In genomic region chr1:70222716-70223235, GRCh38 we compare ENCODE assay signal across 8 cellular contexts. TPM values are rescaled to one million over a fixed set of nuclear protein-coding genes. Genes with fewer than 3 reads are reported as not detected.
DNase-seq lines count a peak whose midpoint lies in the region; ATAC-seq, FAIRE-seq and TF ChIP-seq lines count a peak whose summit lies in the region.

No MANE protein-coding gene starts in this region.

- H3K9me3 ChIP-seq in kidney (ENCODE audit: control insufficient read depth in 1 of 2, low read length in 2 of 2): no peaks in the 10 kb centered on the region
- no peaks in the 10 kb centered on the region for H3K9me3 ChIP-seq in transverse colon

- CTCF ChIA-PET in activated naive CD4-positive, alpha-beta T cell treated with anti-CD3 and anti-CD28 coated beads for 36 hours (lab: Charles Lee): interaction anchor here (1.0 kb wide), 1 partner anchor 10 kb away, joined by 3 read pairs; no protein-coding TSS in a partner anchor

- TF ChIP-seq CTCF in kidney (IDR thresholded peaks at IDR 0.05; ENCODE audit: borderline replicate concordance, extremely low read depth, insufficient read depth) (no peak), transverse colon (IDR thresholded peaks at IDR 0.05) (no peak)

- FAIRE-seq in kidney (lab: Jason Lieb, UNC): no peak

- WGBS in transverse colon (ENCODE audit: low coverage in 1 of 2), 2 donors: 11 to 23% methylated on average over 3 of the region's 3 CpGs

- TF ChIP-seq POLR2A in transverse colon (IDR thresholded peaks at IDR 0.05): no peak

- peaks cover 4 to 12% of the 10 kb centered on the region in 2 donors for H3K36me3 ChIP-seq in kidney (ENCODE audit: control insufficient read depth in 1 of 2, insufficient read depth in 2 of 2, low read length in 2 of 2)
- no peaks in the 10 kb centered on the region for H3K36me3 ChIP-seq in transverse colon

- H3K27ac ChIP-seq in kidney (ENCODE audit: low read depth in 2 of 2, low read length in 2 of 2) (peak overlapping the region in 1 of 2 donors; percentile 3), transverse colon (peak overlapping the region; percentile 94 to 99 (median 98))

- H3K9ac ChIP-seq in kidney (ENCODE audit: low read length in 2 of 2): peak overlapping the region; percentile 24 to 46

- H3K36me3 Mint-ChIP-seq in activated naive CD4-positive, alpha-beta T cell treated with anti-CD3 and anti-CD28 coated beads for 36 hours (ENCODE audit: low read depth): peaks cover 24% of the 10 kb centered on the region
- H3K36me3 Mint-ChIP-seq in activated naive CD8-positive, alpha-beta T cell treated with anti-CD3 and anti-CD28 coated beads, Interleukin-2, amount 50 U/mL, for 24 hours (ENCODE audit: low read depth): peaks cover 34% of the 10 kb centered on the region

- in situ Hi-C loops in transverse colon (cut with MboI; ENCODE audit: low pct_ligation_motif_present in 1 of 4, low pct_unique_long_range_greater_than_20kb in 1 of 4, low sequenced_read_pairs in 3 of 4): no loop called here

- intact Hi-C loops in activated naive CD4-positive, alpha-beta T cell treated with anti-CD3 and anti-CD28 coated beads for 36 hours (cut with micrococcal nuclease): no loop called here
- intact Hi-C loops in kidney (cut with DNase I): no loop called here
- intact Hi-C loops in transverse colon (cut with DNase I; ENCODE audit: low total_unique reads): loop anchor here (10.0 kb wide), 1 partner anchor 842 kb away; no protein-coding TSS in a partner anchor

- peak overlapping the region; percentile 93 for H3K4me3 Mint-ChIP-seq in activated naive CD4-positive, alpha-beta T cell treated with anti-CD3 and anti-CD28 coated beads for 36 hours
- H3K4me3 Mint-ChIP-seq in activated naive CD8-positive, alpha-beta T cell treated with anti-CD3 and anti-CD28 coated beads, Interleukin-2, amount 50 U/mL, for 24 hours: peak overlapping the region; percentile 90

- H3K4me1 Mint-ChIP-seq in activated naive CD4-positive, alpha-beta T cell treated with anti-CD3 and anti-CD28 coated beads for 36 hours (ENCODE audit: low read depth): peaks cover 51% of the 10 kb centered on the region
- H3K4me1 Mint-ChIP-seq in activated naive CD8-positive, alpha-beta T cell treated with anti-CD3 and anti-CD28 coated beads, Interleukin-2, amount 50 U/mL, for 24 hours: peaks cover 54% of the 10 kb centered on the region

- H3K27ac Mint-ChIP-seq in activated naive CD4-positive, alpha-beta T cell treated with anti-CD3 and anti-CD28 coated beads for 36 hours: peak overlapping the region; percentile 97
- peak overlapping the region; percentile 97 for H3K27ac Mint-ChIP-seq in activated naive CD8-positive, alpha-beta T cell treated with anti-CD3 and anti-CD28 coated beads, Interleukin-2, amount 50 U/mL, for 24 hours

- no peaks in the 10 kb centered on the region for H3K9me3 Mint-ChIP-seq in activated naive CD4-positive, alpha-beta T cell treated with anti-CD3 and anti-CD28 coated beads for 36 hours
- no peaks in the 10 kb centered on the region for H3K9me3 Mint-ChIP-seq in activated naive CD8-positive, alpha-beta T cell treated with anti-CD3 and anti-CD28 coated beads, Interleukin-2, amount 50 U/mL, for 24 hours

- H3K27me3 Mint-ChIP-seq in activated naive CD4-positive, alpha-beta T cell treated with anti-CD3 and anti-CD28 coated beads for 36 hours (ENCODE audit: low read depth): no peaks in the 10 kb centered on the region
- H3K27me3 Mint-ChIP-seq in activated naive CD8-positive, alpha-beta T cell treated with anti-CD3 and anti-CD28 coated beads, Interleukin-2, amount 50 U/mL, for 24 hours: no peaks in the 10 kb centered on the region

- no peaks in the 10 kb centered on the region for H3K27me3 ChIP-seq in transverse colon

- no peak for DNase-seq in activated naive CD4-positive, alpha-beta T cell treated with anti-CD3 and anti-CD28 coated beads for 36 hours
- DNase-seq in activated naive CD4-positive, alpha-beta T cell treated with Interleukin-2 at 50 U/mL for 16 hours: no peak
- no peak for DNase-seq in activated naive CD8-positive, alpha-beta T cell treated with anti-CD3 and anti-CD28 coated beads, Interleukin-2, amount 50 U/mL, for 24 hours
- DNase-seq in kidney (no peak), transverse colon (no peak), NCI-H748 (lab: John Stamatoyannopoulos, UW; ENCODE audit: unreplicated experiment) (no peak), KG1 (lab: John Stamatoyannopoulos, UW) (no peak)

- H3K4me1 ChIP-seq in kidney (ENCODE audit: control insufficient read depth in 1 of 2, insufficient read depth in 1 of 2, low read depth in 1 of 2, low read length in 2 of 2) (peaks cover 5 to 27% of the 10 kb centered on the region in 2 donors), transverse colon (peaks cover 14 to 52% (median 30%) of the 10 kb centered on the region in 4 donors)

- no peak for ATAC-seq in activated naive CD8-positive, alpha-beta T cell treated with anti-CD3 and anti-CD28 coated beads, Interleukin-2, amount 50 U/mL, for 24 hours
- no peak for ATAC-seq in GM21390 (IDR thresholded peaks at IDR 0.05; ENCODE audit: unreplicated experiment)

- H3K4me3 ChIP-seq in kidney (ENCODE audit: low read length in 2 of 2): peak overlapping the region; percentile 33 to 86
- peak overlapping the region in 2 of 4 donors; percentile 74 to 75 for H3K4me3 ChIP-seq in transverse colon

- TF ChIP-seq EP300 in transverse colon (IDR thresholded peaks at IDR 0.05; ENCODE audit: low read depth): no peak

RNA-seq across cellular contexts. Expression of gene SRSF11, which starts 1.6 kb away (rescaled TPM):
- 100 to 1,000 TPM; 172 to 173 TPM for total RNA-seq in activated naive CD4-positive, alpha-beta T cell treated with anti-CD3 and anti-CD28 coated beads for 36 hours
- 135 TPM for total RNA-seq in kidney
- 58.9 TPM for polyA plus RNA-seq in kidney (ENCODE audit: insufficient read depth, low read depth, low replicate concordance)
- 100 to 1,000 TPM; 103 to 573 (median 189) TPM for total RNA-seq in transverse colon

RNA-seq across cellular contexts. Expression of gene LRRC40, which starts 17.4 kb away (rescaled TPM):
- total RNA-seq in activated naive CD4-positive, alpha-beta T cell treated with anti-CD3 and anti-CD28 coated beads for 36 hours: 10 to 100 TPM; 20.4 to 20.5 TPM
- total RNA-seq in kidney: 13.3 TPM
- polyA plus RNA-seq in kidney (ENCODE audit: insufficient read depth, low read depth, low replicate concordance): 7.5 TPM
- total RNA-seq in transverse colon: 10 to 100 TPM in 3 of 4 donors, under 1 TPM in 1; 0.37 to 14.1 (median 12.2) TPM
